Comparison of ENCODE assay signal across 1 cellular context in genomic region chr14:104795781-104796681, GRCh38.
TF ChIP-seq lines count a peak whose summit lies in the region.

No MANE protein-coding gene starts in this region.

TF ChIP-seq in HEK293, 187 proteins besides CTCF, POLR2A, EP300 and RAD21 (continued from another document and continues in another):
- TF ChIP-seq PRDM6 (tag by site-specific recombination; IDR thresholded peaks at IDR 0.05) (no peak), ZNF19 (tag by site-specific recombination; IDR thresholded peaks at IDR 0.05; ENCODE audit: low read depth) (no peak), SP3 (tag by site-specific recombination; IDR thresholded peaks at IDR 0.05) (peak; percentile 60), ZNF555 (tag by site-specific recombination; conservative IDR thresholded peaks at IDR 0.05) (no peak), ZNF704 (tag by site-specific recombination; IDR thresholded peaks at IDR 0.05) (no peak), INSM2 (tag by site-specific recombination; IDR thresholded peaks at IDR 0.05) (no peak), PATZ1 (tag by site-specific recombination; IDR thresholded peaks at IDR 0.05) (0 out of 2 replicates have a peak, but pooled peaks have one; percentile 18), ZNF26 (tag by site-specific recombination; IDR thresholded peaks at IDR 0.05) (no peak), KLF1 (tag by site-specific recombination; IDR thresholded peaks at IDR 0.05) (no peak), EGR2 (tag by site-specific recombination; IDR thresholded peaks at IDR 0.05; ENCODE audit: low read depth) (0 out of 2 replicates have a peak, but pooled peaks have one; percentile 24), ZNF596 (tag by site-specific recombination; IDR thresholded peaks at IDR 0.05) (0 out of 2 replicates have a peak, but pooled peaks have one; percentile 10), GLIS2 (tag by site-specific recombination; IDR thresholded peaks at IDR 0.05) (peak; percentile 61), BCL11A (tag by site-specific recombination; IDR thresholded peaks at IDR 0.05; ENCODE audit: low read depth) (no peak), ZNF394 (tag by site-specific recombination; IDR thresholded peaks at IDR 0.05; ENCODE audit: borderline replicate concordance) (no peak), MZF1 (tag by site-specific recombination; IDR thresholded peaks at IDR 0.05; ENCODE audit: borderline replicate concordance) (no peak), ZSCAN18 (tag by site-specific recombination; IDR thresholded peaks at IDR 0.05) (no peak), ZNF660 (tag by site-specific recombination; IDR thresholded peaks at IDR 0.05) (no peak), ZNF76 (tag by site-specific recombination; IDR thresholded peaks at IDR 0.05; ENCODE audit: borderline replicate concordance, low read depth) (no peak), ZNF398 (tag by site-specific recombination; IDR thresholded peaks at IDR 0.05) (no peak), ZNF624 (tag by site-specific recombination; IDR thresholded peaks at IDR 0.05) (no peak), ZBTB48 (tag by site-specific recombination; IDR thresholded peaks at IDR 0.05) (no peak; the same call in 1 of the 2 replicates), ZNF175 (tag by site-specific recombination; IDR thresholded peaks at IDR 0.05) (no peak), YY2 (tag by site-specific recombination; IDR thresholded peaks at IDR 0.05) (no peak), SP2 (tag by site-specific recombination; IDR thresholded peaks at IDR 0.05) (0 out of 2 replicates have a peak, but pooled peaks have one; percentile 22), ZNF221 (tag by site-specific recombination; IDR thresholded peaks at IDR 0.05; ENCODE audit: borderline replicate concordance) (no peak), KLF9 (tag by site-specific recombination; IDR thresholded peaks at IDR 0.05; ENCODE audit: low read depth) (peak; percentile 64), ZXDB (tag by site-specific recombination; IDR thresholded peaks at IDR 0.05) (no peak), ZBTB1 (tag by site-specific recombination; IDR thresholded peaks at IDR 0.05) (no peak), ZNF174 (tag by site-specific recombination; IDR thresholded peaks at IDR 0.05) (no peak), ZNF335 (tag by site-specific recombination; conservative IDR thresholded peaks at IDR 0.05) (0 out of 2 replicates have a peak, but pooled peaks have one; percentile 19), ZNF626 (tag by site-specific recombination; IDR thresholded peaks at IDR 0.05) (no peak), ZNF416 (tag by site-specific recombination; IDR thresholded peaks at IDR 0.05) (no peak), ZNF155 (tag by site-specific recombination; IDR thresholded peaks at IDR 0.05) (no peak), ZNF843 (tag by site-specific recombination; IDR thresholded peaks at IDR 0.05) (no peak), ZSCAN4 (tag by site-specific recombination; IDR thresholded peaks at IDR 0.05) (no peak), ZNF837 (tag by site-specific recombination; IDR thresholded peaks at IDR 0.05) (no peak), ZNF132 (tag by site-specific recombination; IDR thresholded peaks at IDR 0.05; ENCODE audit: borderline replicate concordance) (no peak), TSHZ1 (tag by site-specific recombination; IDR thresholded peaks at IDR 0.05; ENCODE audit: borderline replicate concordance) (no peak), BCL6B (tag by site-specific recombination; IDR thresholded peaks at IDR 0.05) (no peak), MYNN (tag by site-specific recombination; IDR thresholded peaks at IDR 0.05; ENCODE audit: borderline replicate concordance) (no peak), GLI2 (tag by site-specific recombination; IDR thresholded peaks at IDR 0.05; ENCODE audit: borderline replicate concordance, low read depth) (no peak), ZNF623 (tag by site-specific recombination; IDR thresholded peaks at IDR 0.05) (no peak), ZSCAN16 (tag by site-specific recombination; IDR thresholded peaks at IDR 0.05) (no peak), PBX3 (CRISPR knock-in tag; IDR thresholded peaks at IDR 0.05) (no peak), ZNF266 (tag by site-specific recombination; IDR thresholded peaks at IDR 0.05; ENCODE audit: low read depth) (no peak)
